ENCODE assay signal across 25 cellular contexts in the genomic region with DNA sequence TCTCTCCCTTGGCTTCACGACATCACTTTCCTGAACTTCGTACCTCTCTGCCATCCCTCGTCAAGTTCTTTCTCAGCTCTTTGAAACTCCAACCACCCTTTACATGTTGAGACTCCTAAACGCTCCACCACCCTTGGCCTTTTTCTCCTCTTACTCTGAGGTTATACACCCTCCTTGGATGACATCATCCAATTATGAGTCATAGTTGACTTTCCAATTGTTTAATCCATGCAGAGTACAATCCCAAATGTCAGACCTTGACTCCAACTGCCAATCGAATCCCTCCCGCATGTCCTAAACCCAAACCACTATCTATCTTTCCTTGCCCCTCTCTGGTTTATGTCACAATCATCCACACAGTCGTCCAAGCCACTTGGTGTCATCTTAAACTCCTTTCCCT. TPM values are rescaled to one million over a fixed set of nuclear protein-coding genes. Genes with fewer than 3 reads are reported as not detected.
DNase-seq lines count a peak whose midpoint lies in the region; ATAC-seq and TF ChIP-seq lines count a peak whose summit lies in the region.
"Had no signal": no experiment of that assay in that cellular context is flagged by ENCODE, and none has a peak within 500 bp of the region (broad histone marks: within the 10 kb centered on the region; RNA-seq: fewer than 3 reads in every experiment).

No MANE protein-coding gene starts in this region.

- CTCF ChIA-PET in HEK293 (lab: Yijun Ruan, JAX), result interaction anchor here (0.6 kb wide), 1 partner anchor 1823 kb away, joined by 3 read pairs; no protein-coding TSS in a partner anchor

- no peak overlapping the region for H3K27ac Mint-ChIP-seq in chondrocyte (ENCODE audit: unreplicated experiment)
- H3K27ac Mint-ChIP-seq: CD8-positive, alpha-beta T cell had no signal

- H3K27ac ChIP-seq in HEK293 (ENCODE audit: extremely low read depth, low read depth, low read length), result no peak overlapping the region
- H3K27ac ChIP-seq: KMS-11, Peyer's patch, SK-N-MC had no signal

- ATAC-seq in HG02571 (IDR thresholded peaks at IDR 0.05; ENCODE audit: unreplicated experiment), result no peak
- ATAC-seq: CD8-positive, alpha-beta T cell had no signal

- POLR2A ChIA-PET in HEK293 (lab: Yijun Ruan, JAX), result no interaction called here

- H3K9me3 Mint-ChIP-seq in chondrocyte (ENCODE audit: low read depth), result no peaks in the 10 kb centered on the region
- H3K9me3 Mint-ChIP-seq: CD8-positive, alpha-beta T cell had no signal

- no peaks in the 10 kb centered on the region for H3K9me3 ChIP-seq in HEK293 (ENCODE audit: control insufficient read depth, insufficient read depth, low read depth, low read length)
- H3K9me3 ChIP-seq: Peyer's patch had no signal

- DNase-seq in RPMI7951 (ENCODE audit: low read depth) (peak; percentile 16), fibroblast of mammary gland (ENCODE audit: low read depth) (peak; percentile 46), GOT3 (lab: John Stamatoyannopoulos, UW) (no peak), chondrocyte (ENCODE audit: low spot score) (no peak), NOMO-1 treated with dmso at 0.1 percent for 144 hours (lab: John Stamatoyannopoulos, UW; ENCODE audit: unreplicated experiment) (no peak)
- DNase-seq: ACHN; AML-193; C1 segment of cervical spinal cord; CD8-positive, alpha-beta T cell; GF-D8; NCI-H1105; NCI-H146; NCI-H2029 treated with DMSO at 0.1 percent for 48 hours; NCI-H226; NCI-H510A treated with DMSO at 0.1 percent for 48 hours; NCI-H774; NK-92 treated with Interleukin-12 subunit alpha and Interleukin-12 subunit beta, amount 100 ng/mL, for 24 hours; Peyer's patch; SHP77 treated with DMSO at 0.1 percent for 48 hours; SW 1271 had no signal

- no peaks in the 10 kb centered on the region for H3K27me3 Mint-ChIP-seq in chondrocyte (ENCODE audit: low read depth)

- no peaks in the 10 kb centered on the region for H3K36me3 ChIP-seq in HEK293 (ENCODE audit: control insufficient read depth in 2 of 2, insufficient read depth in 1 of 2, low read length in 2 of 2)
- H3K36me3 ChIP-seq: Peyer's patch had no signal

- no peak overlapping the region for H3K4me3 Mint-ChIP-seq in chondrocyte (ENCODE audit: unreplicated experiment)
- H3K4me3 Mint-ChIP-seq: CD8-positive, alpha-beta T cell had no signal

- H3K4me3 ChIP-seq in HEK293 (ENCODE audit: low read depth, low read length), result no peak overlapping the region
- H3K4me3 ChIP-seq in fibroblast of mammary gland (ENCODE audit: control insufficient read depth, low read depth, low read length), result no peak overlapping the region
- H3K4me3 ChIP-seq: Peyer's patch, SK-N-MC had no signal

- H3K4me1 ChIP-seq in HEK293 (ENCODE audit: control insufficient read depth, insufficient read depth, low read length), result no peaks in the 10 kb centered on the region
- H3K4me1 ChIP-seq: Peyer's patch had no signal

- no peaks in the 10 kb centered on the region for H3K36me3 Mint-ChIP-seq in chondrocyte (ENCODE audit: low read depth)
- H3K36me3 Mint-ChIP-seq: CD8-positive, alpha-beta T cell had no signal

- H3K4me1 Mint-ChIP-seq in chondrocyte (ENCODE audit: low read depth), result no peaks in the 10 kb centered on the region

- TF ChIP-seq CTCF in HEK293 (tag by site-specific recombination; IDR thresholded peaks at IDR 0.05) (no peak), fibroblast of mammary gland (conservative IDR thresholded peaks at IDR 0.05; ENCODE audit: control insufficient read depth, insufficient read depth, low read depth, low read length) (no peak), chondrocyte (IDR thresholded peaks at IDR 0.05) (no peak)

TF ChIP-seq in HEK293, 187 proteins besides CTCF, POLR2A, EP300 and RAD21 (continues in another document):
- TF ChIP-seq KLF16 (tag by site-specific recombination; IDR thresholded peaks at IDR 0.05) (no peak), ZNF629 (tag by site-specific recombination; IDR thresholded peaks at IDR 0.05) (peak; percentile 61), ZIC2 (tag by site-specific recombination; IDR thresholded peaks at IDR 0.05) (no peak), FEZF1 (tag by site-specific recombination; IDR thresholded peaks at IDR 0.05) (no peak), REPIN1 (tag by site-specific recombination; IDR thresholded peaks at IDR 0.05; ENCODE audit: low read depth) (no peak), ZBTB21 (tag by site-specific recombination; IDR thresholded peaks at IDR 0.05) (peak; percentile 65)
- TF ChIP-seq, protein P1, sequence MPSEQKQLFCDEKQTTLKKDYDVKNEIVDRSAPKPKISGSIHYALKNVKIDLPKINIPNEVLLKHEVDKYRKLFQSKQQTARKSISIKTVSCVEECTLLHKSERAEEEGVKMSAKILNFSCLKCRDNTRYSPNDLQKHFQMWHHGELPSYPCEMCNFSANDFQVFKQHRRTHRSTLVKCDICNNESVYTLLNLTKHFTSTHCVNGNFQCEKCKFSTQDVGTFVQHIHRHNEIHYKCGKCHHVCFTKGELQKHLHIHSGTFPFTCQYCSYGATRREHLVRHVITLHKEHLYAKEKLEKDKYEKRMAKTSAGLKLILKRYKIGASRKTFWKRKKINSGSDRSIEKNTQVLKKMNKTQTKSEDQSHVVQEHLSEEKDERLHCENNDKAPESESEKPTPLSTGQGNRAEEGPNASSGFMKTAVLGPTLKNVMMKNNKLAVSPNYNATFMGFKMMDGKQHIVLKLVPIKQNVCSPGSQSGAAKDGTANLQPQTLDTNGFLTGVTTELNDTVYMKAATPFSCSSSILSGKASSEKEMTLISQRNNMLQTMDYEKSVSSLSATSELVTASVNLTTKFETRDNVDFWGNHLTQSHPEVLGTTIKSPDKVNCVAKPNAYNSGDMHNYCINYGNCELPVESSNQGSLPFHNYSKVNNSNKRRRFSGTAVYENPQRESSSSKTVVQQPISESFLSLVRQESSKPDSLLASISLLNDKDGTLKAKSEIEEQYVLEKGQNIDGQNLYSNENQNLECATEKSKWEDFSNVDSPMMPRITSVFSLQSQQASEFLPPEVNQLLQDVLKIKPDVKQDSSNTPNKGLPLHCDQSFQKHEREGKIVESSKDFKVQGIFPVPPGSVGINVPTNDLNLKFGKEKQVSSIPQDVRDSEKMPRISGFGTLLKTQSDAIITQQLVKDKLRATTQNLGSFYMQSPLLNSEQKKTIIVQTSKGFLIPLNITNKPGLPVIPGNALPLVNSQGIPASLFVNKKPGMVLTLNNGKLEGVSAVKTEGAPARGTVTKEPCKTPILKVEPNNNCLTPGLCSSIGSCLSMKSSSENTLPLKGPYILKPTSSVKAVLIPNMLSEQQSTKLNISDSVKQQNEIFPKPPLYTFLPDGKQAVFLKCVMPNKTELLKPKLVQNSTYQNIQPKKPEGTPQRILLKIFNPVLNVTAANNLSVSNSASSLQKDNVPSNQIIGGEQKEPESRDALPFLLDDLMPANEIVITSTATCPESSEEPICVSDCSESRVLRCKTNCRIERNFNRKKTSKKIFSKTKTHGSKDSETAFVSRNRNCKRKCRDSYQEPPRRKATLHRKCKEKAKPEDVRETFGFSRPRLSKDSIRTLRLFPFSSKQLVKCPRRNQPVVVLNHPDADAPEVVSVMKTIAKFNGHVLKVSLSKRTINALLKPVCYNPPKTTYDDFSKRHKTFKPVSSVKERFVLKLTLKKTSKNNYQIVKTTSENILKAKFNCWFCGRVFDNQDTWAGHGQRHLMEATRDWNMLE (tag by site-specific recombination; conservative IDR thresholded peaks at IDR 0.05; ENCODE audit: low read depth), result no peak
- TF ChIP-seq, protein P2, sequence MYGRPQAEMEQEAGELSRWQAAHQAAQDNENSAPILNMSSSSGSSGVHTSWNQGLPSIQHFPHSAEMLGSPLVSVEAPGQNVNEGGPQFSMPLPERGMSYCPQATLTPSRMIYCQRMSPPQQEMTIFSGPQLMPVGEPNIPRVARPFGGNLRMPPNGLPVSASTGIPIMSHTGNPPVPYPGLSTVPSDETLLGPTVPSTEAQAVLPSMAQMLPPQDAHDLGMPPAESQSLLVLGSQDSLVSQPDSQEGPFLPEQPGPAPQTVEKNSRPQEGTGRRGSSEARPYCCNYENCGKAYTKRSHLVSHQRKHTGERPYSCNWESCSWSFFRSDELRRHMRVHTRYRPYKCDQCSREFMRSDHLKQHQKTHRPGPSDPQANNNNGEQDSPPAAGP (tag by site-specific recombination; IDR thresholded peaks at IDR 0.05), result peak; percentile 50; the same call in 1 of the 2 replicates
- TF ChIP-seq, protein P3, sequence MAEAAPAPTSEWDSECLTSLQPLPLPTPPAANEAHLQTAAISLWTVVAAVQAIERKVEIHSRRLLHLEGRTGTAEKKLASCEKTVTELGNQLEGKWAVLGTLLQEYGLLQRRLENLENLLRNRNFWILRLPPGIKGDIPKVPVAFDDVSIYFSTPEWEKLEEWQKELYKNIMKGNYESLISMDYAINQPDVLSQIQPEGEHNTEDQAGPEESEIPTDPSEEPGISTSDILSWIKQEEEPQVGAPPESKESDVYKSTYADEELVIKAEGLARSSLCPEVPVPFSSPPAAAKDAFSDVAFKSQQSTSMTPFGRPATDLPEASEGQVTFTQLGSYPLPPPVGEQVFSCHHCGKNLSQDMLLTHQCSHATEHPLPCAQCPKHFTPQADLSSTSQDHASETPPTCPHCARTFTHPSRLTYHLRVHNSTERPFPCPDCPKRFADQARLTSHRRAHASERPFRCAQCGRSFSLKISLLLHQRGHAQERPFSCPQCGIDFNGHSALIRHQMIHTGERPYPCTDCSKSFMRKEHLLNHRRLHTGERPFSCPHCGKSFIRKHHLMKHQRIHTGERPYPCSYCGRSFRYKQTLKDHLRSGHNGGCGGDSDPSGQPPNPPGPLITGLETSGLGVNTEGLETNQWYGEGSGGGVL (tag by site-specific recombination; IDR thresholded peaks at IDR 0.05), result no peak

RNA-seq across cellular contexts. Expression of a gene that starts 18.4 kb away (rescaled TPM):
- not detected in 2 replicates for total RNA-seq in RPMI7951 (2014; rRNA removed; shearing (Covaris generic))
- not detected in 3 replicates for total RNA-seq in chondrocyte
- total RNA-seq: CD8-positive, alpha-beta T cell; OCI-LY7; Peyer's patch had no signal

Comparison
In these comparisons a context has a peak if more than half of its experiments do, and no peak if none do; other contexts are left out.
1. DNase-seq: peak in RPMI7951 (single experiment) and fibroblast of mammary gland (single experiment); none in GOT3 (single experiment), chondrocyte (single experiment) and NOMO-1 treated with dmso at 0.1 percent for 144 hours (single experiment).